Comparison of ENCODE assay signal across 34 cellular contexts in the genomic region with DNA sequence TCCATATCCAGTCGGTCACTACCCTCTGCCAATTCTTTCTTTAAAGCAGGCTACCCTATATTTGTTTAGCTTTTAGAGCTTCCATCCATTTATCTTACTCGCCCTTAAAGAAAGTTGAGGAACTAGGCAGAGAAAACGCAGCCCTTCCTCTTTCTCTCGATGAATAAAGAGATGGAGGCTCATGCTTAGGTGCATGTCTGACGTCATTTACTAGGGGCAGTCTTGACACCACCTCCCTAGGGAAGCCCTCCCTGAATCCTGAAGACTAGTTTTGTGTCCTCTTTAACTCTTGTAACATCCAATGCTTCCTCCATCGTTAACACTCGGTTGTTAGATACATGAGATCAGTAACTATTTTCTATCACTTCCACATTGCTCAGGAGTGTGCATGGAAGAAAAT.
"Had no signal": no experiment of that assay in that cellular context is flagged by ENCODE, and none has a peak within 500 bp of the region (broad histone marks: within the 10 kb centered on the region; RNA-seq: fewer than 3 reads in every experiment).

No MANE protein-coding gene starts in this region.

- ATAC-seq: activated naive CD4-positive, alpha-beta T cell treated with anti-CD3 and anti-CD28 coated beads, Interleukin-2, amount 50 U/mL, for 72 hours; activated naive CD8-positive, alpha-beta T cell treated with anti-CD3 and anti-CD28 coated beads, Interleukin-2, amount 50 U/mL, for 24 hours; activated T-cell treated with anti-CD3 and anti-CD28 coated beads, Interleukin-2, amount 50 U/mL, for 4 hours; activated T-cell treated with anti-CD3 and anti-CD28 coated beads, Interleukin-2, amount 50 U/mL, for 72 hours; activated T-helper 17 cell treated with anti-CD3 and anti-CD28 coated beads, Interleukin-2, amount 50 U/mL, for 72 hours; body of pancreas had no signal

- DNase-seq: activated effector memory CD4-positive, alpha-beta T cell treated with anti-CD3 and anti-CD28 coated beads, Interleukin-2, amount 50 U/mL, for 16 hours; activated effector memory CD4-positive, alpha-beta T cell treated with Interleukin-2 at 50 U/mL for 16 hours; activated gamma-delta T cell; activated gamma-delta T cell treated with Interleukin-2 at 50 U/mL for 16 hours; activated naive CD4-positive, alpha-beta T cell; activated naive CD4-positive, alpha-beta T cell treated with anti-CD3 and anti-CD28 coated beads for 36 hours; activated naive CD4-positive, alpha-beta T cell treated with anti-CD3 and anti-CD28 coated beads, Interleukin-2, amount 10 ng/mL, durations not matched to agents 7 days and 5 days; activated naive CD4-positive, alpha-beta T cell treated with anti-CD3 and anti-CD28 coated beads, Interleukin-2, amount 50 U/mL, for 16 hours; activated naive CD4-positive, alpha-beta T cell treated with Interleukin-2 at 50 U/mL for 16 hours; activated naive CD8-positive, alpha-beta T cell treated with anti-CD3 and anti-CD28 coated beads for 36 hours; activated naive CD8-positive, alpha-beta T cell treated with anti-CD3 and anti-CD28 coated beads, Interleukin-2, amount 10 ng/mL, durations not matched to agents 7 days and 5 days; activated naive CD8-positive, alpha-beta T cell treated with anti-CD3 and anti-CD28 coated beads, Interleukin-2, amount 50 U/mL, for 24 hours; activated T-cell treated with anti-CD3 and anti-CD28 coated beads, Interleukin-2, amount 50 U/mL, for 1 hour; activated T-cell treated with anti-CD3 and anti-CD28 coated beads, Interleukin-2, amount 50 U/mL, for 24 hours; activated T-cell treated with anti-CD3 and anti-CD28 coated beads, Interleukin-2, amount 50 U/mL, for 4 hours; activated T-cell treated with anti-CD3 and anti-CD28 coated beads, Interleukin-2, amount 50 U/mL, for 48 hours; activated T-cell treated with anti-CD3 and anti-CD28 coated beads, Interleukin-2, amount 50 U/mL, for 72 hours; adrenal gland; amniotic stem cell; amygdala; anterior cingulate cortex; aorta; body of pancreas; brain microvascular endothelial cell; caudate nucleus; central memory CD4-positive, alpha-beta T cell; cerebellar nuclear complex had no signal

- H3K36me3 ChIP-seq: adrenal gland, ascending aorta, brain microvascular endothelial cell, breast epithelium, cardiac muscle cell had no signal

- FAIRE-seq: astrocyte, bronchial epithelial cell had no signal

- H3K27me3 ChIP-seq: adrenal gland, ascending aorta, body of pancreas, brain microvascular endothelial cell, breast epithelium had no signal

- H3K9me3 ChIP-seq: adrenal gland, ascending aorta, body of pancreas had no signal

- H3K4me3 ChIP-seq: adrenal gland, ascending aorta, body of pancreas, breast epithelium, cardiac muscle cell had no signal

- H3K4me1 ChIP-seq: adrenal gland, ascending aorta, body of pancreas, breast epithelium had no signal

- H3K27ac ChIP-seq: adrenal gland, ascending aorta, body of pancreas, brain microvascular endothelial cell, breast epithelium, cardiac muscle cell had no signal
